22 cellular contexts compared by ENCODE assay signal in the genomic region with DNA sequence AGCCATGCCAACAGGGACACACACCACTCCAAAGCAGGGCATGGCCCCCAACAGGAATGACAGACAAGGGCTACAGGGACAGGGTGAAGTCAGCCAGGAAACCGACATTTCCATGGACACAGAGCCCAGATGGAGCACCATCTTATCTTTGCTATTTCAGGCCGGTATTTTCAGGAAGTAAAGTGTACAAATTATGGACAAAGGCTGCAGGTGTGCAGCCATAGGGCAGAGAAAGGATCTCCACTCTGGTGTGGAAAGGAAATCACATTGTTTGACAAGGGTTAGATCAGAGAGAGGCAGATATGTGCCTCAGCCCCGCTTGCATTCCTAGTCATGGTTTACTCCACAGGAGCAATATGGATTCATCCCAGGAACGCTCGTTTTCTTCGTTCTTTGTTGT.
A peak's percentile ranks its signal among the peaks of the same experiment; 100 is the strongest.
DNase-seq lines count a peak whose midpoint lies in the region; ATAC-seq and TF ChIP-seq lines count a peak whose summit lies in the region.
"Had no signal": no experiment of that assay in that cellular context is flagged by ENCODE, and none has a peak within 500 bp of the region (broad histone marks: within the 10 kb centered on the region; RNA-seq: fewer than 3 reads in every experiment).

No MANE protein-coding gene starts in this region.

- H3K4me1 ChIP-seq in lung (ENCODE audit: control insufficient read depth in 2 of 2, insufficient read depth in 2 of 2, low read length in 2 of 2), result no peaks in the 10 kb centered on the region
- H3K4me1 ChIP-seq: BE2C had no signal

- peaks cover 0 to 3% of the 10 kb centered on the region in 2 donors for H3K9me3 ChIP-seq in lung (ENCODE audit: control insufficient read depth in 2 of 2, insufficient read depth in 1 of 2, low read length in 1 of 2)
- H3K9me3 ChIP-seq: BE2C, Peyer's patch had no signal

- DNase-seq in DMS153 (lab: John Stamatoyannopoulos, UW) (peak; percentile 18), DMS153 treated with DMSO at 0.1 percent for 48 hours (lab: John Stamatoyannopoulos, UW; ENCODE audit: unreplicated experiment) (no peak), NCI-H2029 (lab: John Stamatoyannopoulos, UW) (peak; percentile 65), ecto neural progenitor cell (ENCODE audit: low spot score) (peak; percentile 15), lung (ENCODE audit: low spot score) (peak; percentile 26), NOMO-1 (lab: John Stamatoyannopoulos, UW; ENCODE audit: unreplicated experiment in 2 of 2) (no peak), NCI-H1105 treated with DMSO at 0.1 percent for 48 hours (lab: John Stamatoyannopoulos, UW) (no peak)
- DNase-seq in activated CD4-positive, alpha-beta T cell treated with anti-CD3 and anti-CD28 coated beads, Interleukin-2, amount 50 U/mL, for 48 hours, result no peak
- DNase-seq: BE2C, DND-41, HCEC 1CT, IMR-90, KG1, MM.1S, NCI-H1417, NCI-H187, NCI-H446 treated with DMSO at 0.1 percent for 48 hours, NCI-H526 treated with DMSO at 0.1 percent for 48 hours, OCI-M1, Peyer's patch, SHP77 treated with DMSO at 0.1 percent for 48 hours had no signal

- WGBS in lung, 2 donors, result 60 to 61% methylated on average over 6 of the region's 6 CpGs

- no peak for ATAC-seq in lung (ENCODE audit: insufficient read depth, low FRiP score)

- no peaks in the 10 kb centered on the region for H3K36me3 ChIP-seq in lung (ENCODE audit: control insufficient read depth in 2 of 2, insufficient read depth in 2 of 2, low read length in 2 of 2)
- H3K36me3 ChIP-seq: BE2C, Peyer's patch had no signal

- no peaks in the 10 kb centered on the region for H3K27me3 ChIP-seq in lung (ENCODE audit: control insufficient read depth, insufficient read depth)
- H3K27me3 ChIP-seq: Peyer's patch had no signal

- H3K27ac ChIP-seq in lung (ENCODE audit: low read depth in 1 of 2, low read length in 1 of 2), result no peak overlapping the region
- H3K27ac ChIP-seq: 22Rv1, Peyer's patch had no signal

- TF ChIP-seq CTCF in lung (IDR thresholded peaks at IDR 0.05; ENCODE audit: control extremely low read depth, extremely low read depth), result no peak

- H3K4me3 ChIP-seq in lung, result no peak overlapping the region
- H3K4me3 ChIP-seq: Peyer's patch had no signal

Comparison
In these comparisons a context has a peak if more than half of its experiments do, and no peak if none do; other contexts are left out.
1. DNase-seq: peak in DMS153 (single experiment), NCI-H2029 (single experiment), ecto neural progenitor cell (single experiment) and lung (single experiment); none in DMS153 treated with DMSO at 0.1 percent for 48 hours (single experiment), NOMO-1 (0 of 2), activated CD4-positive, alpha-beta T cell treated with anti-CD3 and anti-CD28 coated beads, Interleukin-2, amount 50 U/mL, for 48 hours (0 of 2) and NCI-H1105 treated with DMSO at 0.1 percent for 48 hours (single experiment).